ENCODE assay signal across 17 cellular contexts in genomic region chr10:86480571-86480970, GRCh38.
"Had no signal": no experiment of that assay in that cellular context is flagged by ENCODE, and none has a peak within 500 bp of the region (broad histone marks: within the 10 kb centered on the region; RNA-seq: fewer than 3 reads in every experiment).

No MANE protein-coding gene starts in this region.

- H3K4me1 ChIP-seq: adrenal gland, sigmoid colon had no signal

- H3K9me3 Mint-ChIP-seq: activated naive CD4-positive, alpha-beta T cell treated with anti-CD3 and anti-CD28 coated beads for 36 hours; activated T-cell treated with anti-CD3 and anti-CD28 coated beads, Interleukin-2, amount 50 U/mL, for 4 hours; central memory CD8-positive, alpha-beta T cell; nephron progenitor cell; T-helper 2 cell treated with Interferon-gamma antibody and Interleukin-4, amounts not matched to agents 5 μg/mL and 100 μg/mL, for 36 hours; type B pancreatic cell had no signal

- H3K4me3 ChIP-seq: adrenal gland, sigmoid colon had no signal

- H3K4me3 Mint-ChIP-seq: activated naive CD4-positive, alpha-beta T cell treated with anti-CD3 and anti-CD28 coated beads for 36 hours; activated T-cell treated with anti-CD3 and anti-CD28 coated beads, Interleukin-2, amount 50 U/mL, for 4 hours; central memory CD8-positive, alpha-beta T cell; nephron progenitor cell; T-helper 2 cell treated with Interferon-gamma antibody and Interleukin-4, amounts not matched to agents 5 μg/mL and 100 μg/mL, for 36 hours; type B pancreatic cell had no signal

- H3K9me3 ChIP-seq: adrenal gland, sigmoid colon had no signal

- DNase-seq: activated CD4-positive, alpha-beta T cell treated with anti-CD3 and anti-CD28 coated beads, Interleukin-2, amount 50 U/mL, for 4 hours; activated CD4-positive, CD25-positive, alpha-beta regulatory T cell treated with anti-CD3 and anti-CD28 coated beads, Interleukin-2, amount 50 U/mL, for 72 hours; activated naive CD4-positive, alpha-beta T cell treated with anti-CD3 and anti-CD28 coated beads for 36 hours; activated T-cell treated with anti-CD3 and anti-CD28 coated beads, Interleukin-2, amount 50 U/mL, for 4 hours; adrenal gland; effector memory CD4-positive, alpha-beta T cell; erythroblast; hypothalamus; left colon; nephron progenitor cell; sigmoid colon; stimulated activated CD4-positive, alpha-beta T cell treated with anti-CD3 and anti-CD28 coated beads, Interleukin-2, amount 100 ng/mL, for 24 hours; stimulated activated naive CD4-positive, alpha-beta T cell treated with Interleukin-2 at 50 U/mL for 16 hours; SW 1271 had no signal

- ATAC-seq: activated T-cell treated with anti-CD3 and anti-CD28 coated beads, Interleukin-2, amount 50 U/mL, for 4 hours; left colon had no signal

- H3K27me3 Mint-ChIP-seq: central memory CD8-positive, alpha-beta T cell; type B pancreatic cell had no signal

- H3K27ac ChIP-seq: adrenal gland, sigmoid colon had no signal

- H3K27me3 ChIP-seq: adrenal gland, sigmoid colon had no signal

- H3K27ac Mint-ChIP-seq: activated naive CD4-positive, alpha-beta T cell treated with anti-CD3 and anti-CD28 coated beads for 36 hours; nephron progenitor cell; T-helper 2 cell treated with Interferon-gamma antibody and Interleukin-4, amounts not matched to agents 5 μg/mL and 100 μg/mL, for 36 hours; type B pancreatic cell had no signal
